In the genomic region with DNA sequence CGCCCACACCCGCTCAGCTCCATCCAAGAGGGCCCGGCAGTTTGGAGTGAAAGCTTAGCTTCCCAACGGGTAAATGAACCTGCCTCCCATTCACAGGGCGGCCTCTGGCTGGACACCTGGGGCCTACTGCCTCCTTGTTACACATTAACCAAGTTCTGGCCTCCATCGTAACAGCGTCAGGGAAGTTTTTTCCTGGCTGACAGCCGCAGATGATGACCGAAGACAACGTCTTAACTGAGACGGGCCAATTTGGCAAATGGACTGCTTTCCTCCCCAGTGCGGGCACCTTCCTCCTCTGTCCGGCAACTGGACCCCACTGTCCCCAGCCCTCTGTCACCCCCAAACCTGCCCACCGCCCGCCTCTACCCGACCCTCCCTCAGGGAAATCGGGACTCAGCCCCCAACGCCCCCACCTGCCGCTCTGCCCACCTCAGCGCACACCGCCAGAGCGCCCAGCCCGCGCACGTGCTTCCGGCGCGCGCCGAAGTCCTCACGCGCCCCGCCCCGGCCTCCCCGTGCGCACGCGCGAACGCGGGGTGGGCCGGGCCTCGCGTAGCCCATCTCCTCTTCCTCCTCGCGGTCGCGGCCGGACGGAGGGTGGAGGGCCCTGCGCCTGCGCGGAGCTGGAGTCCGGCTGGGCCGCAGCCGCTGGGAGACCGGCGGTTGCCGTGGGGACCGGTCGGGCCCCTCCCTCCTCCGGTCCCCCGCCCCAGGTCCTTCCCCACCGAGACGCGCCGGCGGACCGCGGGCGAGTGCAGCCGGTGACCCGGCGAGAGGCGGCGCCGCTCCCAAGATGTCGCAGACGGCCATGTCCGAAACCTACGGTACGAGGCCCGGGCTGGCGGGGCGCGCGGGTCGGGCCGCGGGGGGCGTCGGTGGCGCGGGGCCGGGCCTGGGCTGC, we compare ENCODE assay signal across 8 cellular contexts. TPM values are rescaled to one million over a fixed set of nuclear protein-coding genes. Genes with fewer than 3 reads are reported as not detected.
DNase-seq lines count a peak whose midpoint lies in the region; ATAC-seq, FAIRE-seq and TF ChIP-seq lines count a peak whose summit lies in the region.

A gene with protein sequence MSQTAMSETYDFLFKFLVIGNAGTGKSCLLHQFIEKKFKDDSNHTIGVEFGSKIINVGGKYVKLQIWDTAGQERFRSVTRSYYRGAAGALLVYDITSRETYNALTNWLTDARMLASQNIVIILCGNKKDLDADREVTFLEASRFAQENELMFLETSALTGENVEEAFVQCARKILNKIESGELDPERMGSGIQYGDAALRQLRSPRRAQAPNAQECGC (plus strand): TSS at position 565 of the 901 bp plus-strand sequence. CDS start 229 bp downstream, at position 794.

- peaks cover 0 to 3% of the 10 kb centered on the region in 2 experiments; a peak in 1 of 5 replicates for H3K27me3 ChIP-seq in HepG2 (ENCODE audit: control insufficient read depth in 1 of 2, insufficient read depth in 2 of 2, low read length in 2 of 2)

- peak in 1 of 2 experiments; percentile 51; a peak in 1 of 4 replicates for TF ChIP-seq EP300 in HepG2 (IDR thresholded peaks at IDR 0.05; ENCODE audit: low read depth in 2 of 2, low read length in 2 of 2)
- no peak for TF ChIP-seq EP300 in HepG2 (CRISPR knock-in tag; IDR thresholded peaks at IDR 0.05; ENCODE audit: borderline replicate concordance)

- peak within 1 kb of the TSS; percentile 82 for H3K4me3 Mint-ChIP-seq in dendritic cell treated with granulocyte-macrophage colony-stimulating factor and Interleukin-4, amounts not matched to agents 40 ng/mL and 50 ng/mL, for 4 days

- H3K36me3 Mint-ChIP-seq in dendritic cell treated with granulocyte-macrophage colony-stimulating factor and Interleukin-4, amounts not matched to agents 40 ng/mL and 50 ng/mL, for 4 days (ENCODE audit: low read depth) = peaks cover 10% of the 10 kb centered on the region

- H3K27me3 Mint-ChIP-seq in dendritic cell treated with granulocyte-macrophage colony-stimulating factor and Interleukin-4, amounts not matched to agents 40 ng/mL and 50 ng/mL, for 4 days = no peaks in the 10 kb centered on the region

- peak within 1 kb of the TSS; percentile 98 for H3K4me2 ChIP-seq in HepG2 (ENCODE audit: low read depth, low read length)

- TF ChIP-seq POLR2A in HepG2 (IDR thresholded peaks at IDR 0.05; ENCODE audit: insufficient read depth in 1 of 2, low read depth in 2 of 2, low read length in 2 of 2) = peak; percentile 67 to 74

- peaks cover 51% of the 10 kb centered on the region for H3K79me2 ChIP-seq in HepG2 (ENCODE audit: insufficient read depth, low read length)

- TF ChIP-seq RAD21 in HepG2 (CRISPR knock-in tag; IDR thresholded peaks at IDR 0.05) = 0 out of 2 replicates have a peak, but pooled peaks have one; percentile 24

- POLR2A ChIA-PET in AG04449 (lab: Yijun Ruan, JAX) (no interaction called here), HepG2 (lab: Yijun Ruan, JAX) (interaction anchor here (0.6 to 2.7 kb wide), 14 partner anchors 11 to 288 kb away, joined by 3 to 21 read pairs (median 4); a partner anchor contains a TSS)

- CTCF ChIA-PET in AG04449 (lab: Yijun Ruan, JAX) (interaction anchor here (1.3 to 9.8 kb wide), 2 partner anchors 14 to 194 kb away, joined by 3 to 67 read pairs; no protein-coding TSS in a partner anchor), HepG2 (lab: Yijun Ruan, JAX; ENCODE audit: low intra/inter-chr PET ratio, low total read pairs) (no interaction called here)

- peak within 1 kb of the TSS; percentile 95 for H3K9ac ChIP-seq in HepG2 (ENCODE audit: insufficient read depth, low read depth, low read length)

- ATAC-seq in GM18870 (IDR thresholded peaks at IDR 0.05; ENCODE audit: unreplicated experiment) (peak; percentile 45), HG03103 (IDR thresholded peaks at IDR 0.05; ENCODE audit: low read depth, unreplicated experiment) (peak; percentile 90), HepG2 (peak; percentile 81)

- H4K20me1 ChIP-seq in HepG2 (ENCODE audit: insufficient read depth, low read length) = peaks cover 11% of the 10 kb centered on the region

- peaks cover 9% of the 10 kb centered on the region for H3K9me3 ChIP-seq in HepG2 (ENCODE audit: low read length)

- peaks cover 9% of the 10 kb centered on the region for H3K9me3 Mint-ChIP-seq in dendritic cell treated with granulocyte-macrophage colony-stimulating factor and Interleukin-4, amounts not matched to agents 40 ng/mL and 50 ng/mL, for 4 days

- H3K27ac Mint-ChIP-seq in dendritic cell treated with granulocyte-macrophage colony-stimulating factor and Interleukin-4, amounts not matched to agents 40 ng/mL and 50 ng/mL, for 4 days = peak within 1 kb of the TSS; percentile 88

- no peak for TF ChIP-seq CTCF in AG04449 (IDR thresholded peaks at IDR 0.05; ENCODE audit: insufficient read depth, low read length, missing control alignments)
- TF ChIP-seq CTCF in HepG2 (CRISPR knock-in tag; IDR thresholded peaks at IDR 0.05) = no peak

- peaks cover 46% of the 10 kb centered on the region for H3K4me1 ChIP-seq in HepG2 (ENCODE audit: insufficient read depth, low read length)

- 0 out of 5 replicates have a peak, but pooled peaks cover 0 to 6% of the 10 kb centered on the region in 2 experiments for H3K36me3 ChIP-seq in HepG2 (replicated peaks in 1 of 2; ENCODE audit: control insufficient read depth in 1 of 2, insufficient read depth in 2 of 2, low read length in 2 of 2)

- in situ Hi-C loops in HepG2 (cut with HindIII; ENCODE audit: extremely low pct_ligation_motif_present, low pct_unique_long_range_greater_than_20kb) = no loop called here

- WGBS in HepG2 (ENCODE audit: low lambda C conversion rate) = 4% methylated on average over 18 of the region's 95 CpGs

- H3K4me3 ChIP-seq in AG04449 (ENCODE audit: low read depth, low read length) = peak within 1 kb of the TSS; percentile 70
- peak within 1 kb of the TSS; percentile 76 to 86 (median 81) for H3K4me3 ChIP-seq in HepG2 (replicated peaks in 1 of 3; ENCODE audit: insufficient read depth in 1 of 3, low read depth in 2 of 3, low read length in 3 of 3)

- no TSS peak for BruUV-seq in HepG2 (replicated peaks; lab: Mats Ljungman, UMichigan)

- H3K27ac ChIP-seq in HepG2 (ENCODE audit: extremely low read length, insufficient read depth, low read length) = peak within 1 kb of the TSS; percentile 100

- no peak within 1 kb of the TSS for H2AFZ ChIP-seq in HepG2 (ENCODE audit: low read length)

- FAIRE-seq in HepG2 (lab: Jason Lieb, UNC) = peak; percentile 92

- peaks cover 55% of the 10 kb centered on the region for H3K4me1 Mint-ChIP-seq in dendritic cell treated with granulocyte-macrophage colony-stimulating factor and Interleukin-4, amounts not matched to agents 40 ng/mL and 50 ng/mL, for 4 days (ENCODE audit: low read depth)

- intact Hi-C loops in dendritic cell treated with granulocyte-macrophage colony-stimulating factor and Interleukin-4, amounts not matched to agents 40 ng/mL and 50 ng/mL, for 4 days (cut with micrococcal nuclease) = loop anchor here (5.0 kb wide), 2 partner anchors 72 to 237 kb away; a partner anchor contains a TSS
- intact Hi-C loops in HepG2 (cut with micrococcal nuclease; ENCODE audit: unreplicated experiment) = no loop called here

- DNase-seq in AG04449 (ENCODE audit: low read depth, low spot score) (no peak), NCI-H524 (lab: John Stamatoyannopoulos, UW) (peak; percentile 32 to 80), HepG2 (ENCODE audit: low spot score) (peak; percentile 85)
- peak; percentile 64 for DNase-seq in activated CD4-positive, alpha-beta T cell treated with anti-CD3 and anti-CD28 coated beads, Interleukin-2, amount 50 U/mL, for 1 hour
- DNase-seq in stimulated activated CD4-positive, alpha-beta T cell treated with anti-CD3 and anti-CD28 coated beads, Interleukin-2, amount 100 ng/mL, for 48 hours = peak; percentile 65 to 70

TF ChIP-seq in HepG2, 621 proteins besides CTCF, POLR2A, EP300 and RAD21 (continues in another document):
- TF ChIP-seq FOXJ3 (CRISPR knock-in tag; IDR thresholded peaks at IDR 0.05; ENCODE audit: borderline replicate concordance) = 0 out of 2 replicates have a peak, but pooled peaks have one; percentile 27
- TF ChIP-seq, protein P1, sequence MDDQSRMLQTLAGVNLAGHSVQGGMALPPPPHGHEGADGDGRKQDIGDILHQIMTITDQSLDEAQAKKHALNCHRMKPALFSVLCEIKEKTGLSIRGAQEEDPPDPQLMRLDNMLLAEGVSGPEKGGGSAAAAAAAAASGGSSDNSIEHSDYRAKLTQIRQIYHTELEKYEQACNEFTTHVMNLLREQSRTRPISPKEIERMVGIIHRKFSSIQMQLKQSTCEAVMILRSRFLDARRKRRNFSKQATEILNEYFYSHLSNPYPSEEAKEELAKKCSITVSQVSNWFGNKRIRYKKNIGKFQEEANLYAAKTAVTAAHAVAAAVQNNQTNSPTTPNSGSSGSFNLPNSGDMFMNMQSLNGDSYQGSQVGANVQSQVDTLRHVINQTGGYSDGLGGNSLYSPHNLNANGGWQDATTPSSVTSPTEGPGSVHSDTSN (CRISPR knock-in tag; IDR thresholded peaks at IDR 0.05; ENCODE audit: borderline replicate concordance) = no peak; the same call in 1 of the 2 replicates
- peak; percentile 81 for TF ChIP-seq YY1 (IDR thresholded peaks at IDR 0.05; ENCODE audit: insufficient read depth, insufficient replicate concordance, low read depth, low read length)

RNA-seq across cellular contexts. Expression of the gene that starts here (rescaled TPM):
- 76.6 and 80.1 TPM in 2 replicates for total RNA-seq in HepG2 (2016; rRNA removed; fragmentation: Illumina TruSeq; extraction: Trizol)
- 135 and 139 TPM in 2 replicates for total RNA-seq in HepG2 (2016; cell fraction: cytosol; rRNA removed; fragmentation: Illumina TruSeq; extraction: Trizol; ENCODE audit: low read depth)
- 71.2 and 81.9 TPM in 2 replicates for total RNA-seq in HepG2 (2016; cell fraction: insoluble cytoplasmic fraction; rRNA removed; fragmentation: Illumina TruSeq; extraction: Trizol)
- total RNA-seq in HepG2 (2016; cell fraction: membrane; rRNA removed; fragmentation: Illumina TruSeq; extraction: Trizol) = 213 and 217 TPM in 2 replicates
- 41.7 and 48.3 TPM in 2 replicates for total RNA-seq in HepG2 (2016; cell fraction: nucleus; rRNA removed; fragmentation: Illumina TruSeq; extraction: Trizol)
- polyA plus RNA-seq in HepG2 (2011; rRNA removed) = 41.6 and 56.0 TPM in 2 replicates
- polyA plus RNA-seq in HepG2 (2011; cell fraction: cytosol; rRNA removed) = 53.2 and 57.4 TPM in 2 replicates
- polyA plus RNA-seq in HepG2 (2011; cell fraction: nucleus; rRNA removed) = 15.9 and 18.4 TPM in 2 replicates
- 71.3 and 87.6 TPM in 2 replicates for polyA plus RNA-seq in HepG2 (2012)
- 296 and 305 TPM in 2 replicates for polyA plus RNA-seq in HepG2 (2016; cell fraction: cytosol; fragmentation: Illumina TruSeq; extraction: Trizol; ENCODE audit: low read depth)
- polyA plus RNA-seq in HepG2 (2016; cell fraction: insoluble cytoplasmic fraction; fragmentation: Illumina TruSeq; extraction: Trizol; ENCODE audit: low read depth) = 113 and 114 TPM in 2 replicates
- polyA plus RNA-seq in HepG2 (2016; cell fraction: membrane; fragmentation: Illumina TruSeq; extraction: Trizol; ENCODE audit: low read depth) = 280 and 289 TPM in 2 replicates
- 77.5 and 84.8 TPM in 2 replicates for polyA plus RNA-seq in HepG2 (2016; cell fraction: nucleus; fragmentation: Illumina TruSeq; extraction: Trizol; ENCODE audit: insufficient read depth, low read depth)
- polyA minus RNA-seq in HepG2 (2011; rRNA and poly(A)+ RNA removed; ENCODE audit: low replicate concordance) = 3.1 and 9.3 TPM in 2 replicates
- polyA minus RNA-seq in HepG2 (2011; cell fraction: cytosol; rRNA and poly(A)+ RNA removed) = 17.1 and 18.2 TPM in 2 replicates
- 41.3 and 46.1 TPM in 2 replicates for polyA minus RNA-seq in HepG2 (2011; cell fraction: nucleus; rRNA and poly(A)+ RNA removed)
